Comparison of ENCODE assay signal across 1 cellular context in genomic region chr6:37047421-37047931, GRCh38.
A peak's percentile ranks its signal among the peaks of the same experiment; 100 is the strongest.
TF ChIP-seq lines count a peak whose summit lies in the region.

No MANE protein-coding gene starts in this region.

TF ChIP-seq in K562, 482 proteins besides CTCF, POLR2A, EP300 and RAD21 (continued from another document):
- TF ChIP-seq MAX (CRISPR knock-in tag; IDR thresholded peaks at IDR 0.05) (peak; percentile 61; the same call in 1 of the 2 replicates), CCAR2 (IDR thresholded peaks at IDR 0.05; ENCODE audit: low read depth, low read length) (no peak), ZBTB8A (IDR thresholded peaks at IDR 0.05; ENCODE audit: partially characterized antibody) (no peak), E2F6 (IDR thresholded peaks at IDR 0.05; ENCODE audit: borderline replicate concordance in 1 of 2, extremely low read depth in 1 of 2, insufficient read depth in 1 of 2, insufficient read length in 1 of 2, low read depth in 1 of 2, low read length in 1 of 2, poor library complexity in 1 of 2, severe bottlenecking in 1 of 2) (peak in 1 of 2 experiments; percentile 29), WHSC1 (IDR thresholded peaks at IDR 0.05; ENCODE audit: low read length) (peak; percentile 90), XRCC4 (IDR thresholded peaks at IDR 0.05; ENCODE audit: extremely low read depth, insufficient read depth, insufficient read length) (no peak), HNRNPLL (IDR thresholded peaks at IDR 0.05; ENCODE audit: low read depth, low read length, poor library complexity, severe bottlenecking) (no peak), ZNF592 (IDR thresholded peaks at IDR 0.05) (no peak), KLF6 (CRISPR knock-in tag; IDR thresholded peaks at IDR 0.05; ENCODE audit: borderline replicate concordance) (no peak), MIER1 (IDR thresholded peaks at IDR 0.05; ENCODE audit: low read depth) (no peak)
